Comparison of ENCODE assay signal across 12 cellular contexts in genomic region chr17:57285681-57286080, GRCh38. TPM values are rescaled to one million over a fixed set of nuclear protein-coding genes. Genes with fewer than 3 reads are reported as not detected.
DNase-seq lines count a peak whose midpoint lies in the region; ATAC-seq, FAIRE-seq and TF ChIP-seq lines count a peak whose summit lies in the region.
"Had no signal": no experiment of that assay in that cellular context is flagged by ENCODE, and none has a peak within 500 bp of the region (broad histone marks: within the 10 kb centered on the region; RNA-seq: fewer than 3 reads in every experiment).

No MANE protein-coding gene starts in this region.

- H4K8ac ChIP-seq in mesenchymal stem cell (ENCODE audit: low read length): no peak overlapping the region

- H3K4me2 ChIP-seq in MM.1S (ENCODE audit: low read depth, low read length) (peak overlapping the region; percentile 86), mesenchymal stem cell (ENCODE audit: low read length, poor library complexity, severe bottlenecking) (no peak overlapping the region)

- intact Hi-C loops in dendritic cell treated with granulocyte-macrophage colony-stimulating factor and Interleukin-4, amounts not matched to agents 40 ng/mL and 50 ng/mL, for 4 days (cut with micrococcal nuclease): no loop called here
- intact Hi-C loops in psoas muscle (cut with DNase I): loop anchor here in 1 of 2 donors (10.0 kb wide), 1 partner anchor 289 kb away; no protein-coding TSS in a partner anchor

- no peak overlapping the region for H4K91ac ChIP-seq in mesenchymal stem cell (ENCODE audit: low read length)

- H2BK12ac ChIP-seq in mesenchymal stem cell (ENCODE audit: low read length in 2 of 2): no peak overlapping the region

- H3K9me3 ChIP-seq in MM.1S (replicated peaks; ENCODE audit: insufficient read depth, low read length) (no peaks in the 10 kb centered on the region), psoas muscle (no peaks in the 10 kb centered on the region), mesenchymal stem cell (ENCODE audit: control insufficient read depth, low read length) (no peaks in the 10 kb centered on the region)
- H3K9me3 ChIP-seq: heart left ventricle had no signal

- peaks cover 82% of the 10 kb centered on the region for H3K79me2 ChIP-seq in MM.1S (ENCODE audit: low read length)

- H3K27me3 ChIP-seq in MM.1S (replicated peaks; ENCODE audit: insufficient read depth, low read length) (no peaks in the 10 kb centered on the region), psoas muscle (ENCODE audit: insufficient read depth in 3 of 3, low read length in 2 of 3) (no peaks in the 10 kb centered on the region), mesenchymal stem cell (ENCODE audit: control insufficient read depth in 1 of 2, insufficient read depth in 1 of 2, low read length in 2 of 2) (no peaks in the 10 kb centered on the region)
- H3K27me3 ChIP-seq: heart left ventricle had no signal

- FAIRE-seq in GM12892 (lab: Jason Lieb, UNC): no peak
- FAIRE-seq: A204.1 had no signal

- H3K4me1 ChIP-seq in MM.1S (ENCODE audit: low read length): peaks cover 42% of the 10 kb centered on the region
- H3K4me1 ChIP-seq in psoas muscle: peaks cover 77% of the 10 kb centered on the region
- peaks cover 6% of the 10 kb centered on the region for H3K4me1 ChIP-seq in mesenchymal stem cell (ENCODE audit: control insufficient read depth, insufficient read depth, low read depth, low read length)

- no peaks in the 10 kb centered on the region for H3K9me3 Mint-ChIP-seq in T-helper 2 cell treated with Interferon-gamma antibody and Interleukin-4, amounts not matched to agents 5 μg/mL and 100 μg/mL, for 36 hours
- H3K9me3 Mint-ChIP-seq in dendritic cell treated with granulocyte-macrophage colony-stimulating factor and Interleukin-4, amounts not matched to agents 40 ng/mL and 50 ng/mL, for 4 days: no peaks in the 10 kb centered on the region

- no peak overlapping the region for H2BK15ac ChIP-seq in mesenchymal stem cell (ENCODE audit: low read depth, poor library complexity, severe bottlenecking)

- H3K4me3 ChIP-seq in MM.1S (ENCODE audit: low read length) (peak overlapping the region; percentile 47), psoas muscle (no peak overlapping the region), mesenchymal stem cell (ENCODE audit: insufficient read depth in 1 of 2, low read depth in 1 of 2, low read length in 2 of 2) (no peak overlapping the region)

- H3K79me1 ChIP-seq in mesenchymal stem cell (replicated peaks; ENCODE audit: low read length, poor library complexity, severe bottlenecking): peaks cover 48% of the 10 kb centered on the region

- no peak overlapping the region for H2AK5ac ChIP-seq in mesenchymal stem cell (ENCODE audit: low read length, severe bottlenecking)

- no peak for ATAC-seq in psoas muscle
- ATAC-seq: heart left ventricle had no signal

- H4K20me1 ChIP-seq in MM.1S (ENCODE audit: insufficient read depth, low read length): no peaks in the 10 kb centered on the region

- H3K27ac ChIP-seq in MM.1S (ENCODE audit: low read length) (peak overlapping the region; percentile 92), psoas muscle (peak overlapping the region; percentile 91), mesenchymal stem cell (ENCODE audit: low read length, poor library complexity, severe bottlenecking) (no peak overlapping the region)

- 0 out of 2 replicates have a peak, but pooled peaks cover 5% of the 10 kb centered on the region for H3K36me3 ChIP-seq in MM.1S (replicated peaks; ENCODE audit: insufficient read depth, low read length)
- no peaks in the 10 kb centered on the region for H3K36me3 ChIP-seq in psoas muscle (ENCODE audit: insufficient read depth in 1 of 2, low read depth in 1 of 2)
- peaks cover 0 to 21% of the 10 kb centered on the region in 2 experiments for H3K36me3 ChIP-seq in mesenchymal stem cell (ENCODE audit: control insufficient read depth in 1 of 2, insufficient read depth in 2 of 2, low read depth in 1 of 2, low read length in 2 of 2)

- H3K27me3 Mint-ChIP-seq in T-helper 2 cell treated with Interferon-gamma antibody and Interleukin-4, amounts not matched to agents 5 μg/mL and 100 μg/mL, for 36 hours (ENCODE audit: low read depth): no peaks in the 10 kb centered on the region
- peaks cover 11% of the 10 kb centered on the region for H3K27me3 Mint-ChIP-seq in dendritic cell treated with granulocyte-macrophage colony-stimulating factor and Interleukin-4, amounts not matched to agents 40 ng/mL and 50 ng/mL, for 4 days

- H3K36me3 Mint-ChIP-seq in T-helper 2 cell treated with Interferon-gamma antibody and Interleukin-4, amounts not matched to agents 5 μg/mL and 100 μg/mL, for 36 hours (ENCODE audit: low read depth): peaks cover 48% of the 10 kb centered on the region
- H3K36me3 Mint-ChIP-seq in dendritic cell treated with granulocyte-macrophage colony-stimulating factor and Interleukin-4, amounts not matched to agents 40 ng/mL and 50 ng/mL, for 4 days (ENCODE audit: low read depth): no peaks in the 10 kb centered on the region

- H3F3A ChIP-seq in MM.1S (ENCODE audit: insufficient read depth, low read length): peaks cover 32% of the 10 kb centered on the region

- no peak overlapping the region for H3K18ac ChIP-seq in mesenchymal stem cell (ENCODE audit: low read depth in 1 of 2, low read length in 2 of 2)

- H3K4me1 Mint-ChIP-seq in T-helper 2 cell treated with Interferon-gamma antibody and Interleukin-4, amounts not matched to agents 5 μg/mL and 100 μg/mL, for 36 hours (ENCODE audit: low read depth): peaks cover 72% of the 10 kb centered on the region
- H3K4me1 Mint-ChIP-seq in dendritic cell treated with granulocyte-macrophage colony-stimulating factor and Interleukin-4, amounts not matched to agents 40 ng/mL and 50 ng/mL, for 4 days (ENCODE audit: low read depth): peaks cover 49% of the 10 kb centered on the region

- WGBS in psoas muscle, 3 donors: 24 to 38% (median 35%) methylated on average over 5 of the region's 5 CpGs
- no CpG with 5 or more reads among the region's 5 CpGs for WGBS in mesenchymal stem cell

- H3K9ac ChIP-seq in MM.1S (ENCODE audit: low read length): peak overlapping the region; percentile 69
- H3K9ac ChIP-seq in mesenchymal stem cell (ENCODE audit: low read length): no peak overlapping the region

- no peak overlapping the region for H3K14ac ChIP-seq in mesenchymal stem cell (ENCODE audit: low read length in 2 of 2)

- no peak overlapping the region for H3K23ac ChIP-seq in mesenchymal stem cell (ENCODE audit: low read length in 2 of 2)

- no peak overlapping the region for H2BK5ac ChIP-seq in mesenchymal stem cell (ENCODE audit: low read depth, low read length, poor library complexity, severe bottlenecking)

- peak overlapping the region; percentile 94 for H3K27ac Mint-ChIP-seq in T-helper 2 cell treated with Interferon-gamma antibody and Interleukin-4, amounts not matched to agents 5 μg/mL and 100 μg/mL, for 36 hours
- peak overlapping the region; percentile 64 for H3K27ac Mint-ChIP-seq in dendritic cell treated with granulocyte-macrophage colony-stimulating factor and Interleukin-4, amounts not matched to agents 40 ng/mL and 50 ng/mL, for 4 days

- peak overlapping the region; percentile 80 for H3K4me3 Mint-ChIP-seq in T-helper 2 cell treated with Interferon-gamma antibody and Interleukin-4, amounts not matched to agents 5 μg/mL and 100 μg/mL, for 36 hours
- no peak overlapping the region for H3K4me3 Mint-ChIP-seq in dendritic cell treated with granulocyte-macrophage colony-stimulating factor and Interleukin-4, amounts not matched to agents 40 ng/mL and 50 ng/mL, for 4 days

- no peak for TF ChIP-seq POLR2A in GM12892 (IDR thresholded peaks at IDR 0.05; ENCODE audit: low read depth, low read length)

- DNase-seq in T-helper 2 cell treated with Interferon-gamma antibody and Interleukin-4, amounts not matched to agents 5 μg/mL and 100 μg/mL, for 36 hours (ENCODE audit: low spot score): no peak
- no peak for DNase-seq in T-helper 2 cell
- peak; percentile 66 for DNase-seq in MM.1S
- no peak for DNase-seq in psoas muscle
- no peak for DNase-seq in GOT3 (lab: John Stamatoyannopoulos, UW)
- DNase-seq in mesenchymal stem cell: no peak
- DNase-seq in GM12892 (ENCODE audit: insufficient read length): no peak
- DNase-seq: activated gamma-delta T cell; heart left ventricle; NK-92 treated with Interleukin-12 subunit alpha and Interleukin-12 subunit beta, amount 100 ng/mL, for 24 hours had no signal

- no peak overlapping the region for H2BK120ac ChIP-seq in mesenchymal stem cell (ENCODE audit: low read depth, low read length)

- no peaks in the 10 kb centered on the region for H3K9me2 ChIP-seq in MM.1S (replicated peaks; ENCODE audit: insufficient read depth, low read length)

- H3K4ac ChIP-seq in mesenchymal stem cell (ENCODE audit: low read depth in 1 of 2, low read length in 2 of 2): no peak overlapping the region

- no peak for TF ChIP-seq CTCF in MM.1S (IDR thresholded peaks at IDR 0.05; ENCODE audit: low read length)
- TF ChIP-seq CTCF in psoas muscle (IDR thresholded peaks at IDR 0.05): no peak

- H2AFZ ChIP-seq in MM.1S (ENCODE audit: low read length): no peak overlapping the region
- no peak overlapping the region for H2AFZ ChIP-seq in mesenchymal stem cell (ENCODE audit: low read depth, low read length)

RNA-seq across cellular contexts. Expression of gene MSI2, which starts 29.4 kb away (rescaled TPM):
- total RNA-seq in psoas muscle: 100 to 1,000 TPM in 2 of 4 donors, 10 to 100 TPM in 2; 87.1 to 133 (median 110) TPM
- polyA plus RNA-seq in psoas muscle: 10 to 100 TPM; 37.6 to 85.8 (median 50.2) TPM
- 21.7 TPM for polyA plus RNA-seq in mesenchymal stem cell (2013, experiment 1 of 2)
- polyA plus RNA-seq in mesenchymal stem cell (2013, experiment 2 of 2): 22.6 TPM
- 36.0 TPM for polyA plus RNA-seq in GM12892 (2012; ENCODE audit: missing spikeins)
